ENCODE assay signal across 22 cellular contexts in the genomic region with DNA sequence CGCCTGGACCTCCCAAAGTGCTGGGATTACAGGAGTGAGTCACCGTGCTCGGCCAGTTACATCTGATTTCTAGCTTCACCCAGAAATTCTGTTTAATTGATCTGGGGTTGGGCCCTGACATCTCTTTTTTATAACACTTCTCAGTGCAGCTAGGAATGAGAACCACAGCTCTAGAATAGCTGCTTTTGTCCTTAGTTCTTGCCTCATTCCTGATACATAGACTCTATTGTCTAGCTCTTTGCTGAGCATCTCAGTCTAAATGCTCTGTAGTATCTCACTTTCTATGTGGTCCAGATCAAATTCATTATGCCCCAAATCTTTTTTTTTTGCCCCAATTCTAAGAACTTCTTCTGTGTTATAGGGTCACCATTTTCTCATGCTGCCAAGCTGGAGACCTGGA. TPM values are rescaled to one million over a fixed set of nuclear protein-coding genes. Genes with fewer than 3 reads are reported as not detected.
A peak's percentile ranks its signal among the peaks of the same experiment; 100 is the strongest.
DNase-seq lines count a peak whose midpoint lies in the region; ATAC-seq and TF ChIP-seq lines count a peak whose summit lies in the region.
"Had no signal": no experiment of that assay in that cellular context is flagged by ENCODE, and none has a peak within 500 bp of the region (broad histone marks: within the 10 kb centered on the region; RNA-seq: fewer than 3 reads in every experiment).

No MANE protein-coding gene starts in this region.

- DNase-seq in Ammon's horn (ENCODE audit: low spot score), result peak; percentile 71
- peak in 10 of 61 donors; percentile 0 to 13 (median 6) for DNase-seq in caudate nucleus (lab: John Stamatoyannopoulos, UW)
- peak; percentile 44 for DNase-seq in inferior parietal cortex (ENCODE audit: extremely low spot score)
- DNase-seq in putamen (ENCODE audit: low spot score), result peak; percentile 69
- no peak for DNase-seq in adrenal gland
- DNase-seq in NCI-H748 (lab: John Stamatoyannopoulos, UW; ENCODE audit: unreplicated experiment), result no peak
- DNase-seq: CD4-positive, CD25-positive, alpha-beta regulatory T cell; GOT3; HFFc6; MM.1S; NCI-H2029; NCI-H446; NCI-H524 treated with DMSO at 0.1 percent for 48 hours; NCI-H82; NK-92 treated with Interleukin-12 subunit alpha and Interleukin-12 subunit beta, amount 100 ng/mL, for 24 hours; PC-9 had no signal

- no peaks in the 10 kb centered on the region for H3K27me3 ChIP-seq in adrenal gland
- H3K27me3 ChIP-seq: BLaER1, SJSA1 had no signal

- no peaks in the 10 kb centered on the region for H3K9me3 ChIP-seq in adrenal gland (replicated peaks in 1 of 3)
- H3K9me3 ChIP-seq: SJSA1 had no signal

- no peak for TF ChIP-seq POLR2A in adrenal gland (IDR thresholded peaks at IDR 0.05)

- no peak for TF ChIP-seq CTCF in adrenal gland (IDR thresholded peaks at IDR 0.05)

- no peak for ATAC-seq in HG03354 (IDR thresholded peaks at IDR 0.05; ENCODE audit: poor library complexity, severe bottlenecking, unreplicated experiment)
- ATAC-seq: Right ventricle myocardium inferior had no signal

- H3K4me1 ChIP-seq in adrenal gland (replicated peaks in 1 of 2), result no peaks in the 10 kb centered on the region
- H3K4me1 ChIP-seq: BLaER1, HAP-1, SJSA1 had no signal

- H3K4me3 ChIP-seq in adrenal gland, result no peak overlapping the region
- H3K4me3 ChIP-seq: BLaER1, HAP-1, PC-9, SJSA1 had no signal

- intact Hi-C loops in adrenal gland (cut with DNase I), result no loop called here

- WGBS in adrenal gland, 4 donors, result 82 to 94% (median 87%) methylated on average over 3 of the region's 3 CpGs

- H3K36me3 ChIP-seq in adrenal gland (replicated peaks in 1 of 2), result no peaks in the 10 kb centered on the region
- H3K36me3 ChIP-seq: BLaER1, HAP-1, SJSA1 had no signal

- H3K27ac ChIP-seq in caudate nucleus (ENCODE audit: low read depth, low read length) (peak overlapping the region; percentile 90), adrenal gland (no peak overlapping the region)
- H3K27ac ChIP-seq: BLaER1, KMS-11, PC-9, SJSA1 had no signal

RNA-seq across cellular contexts. Expression of gene FUT8, which starts 29.9 kb away (rescaled TPM):
- 10 to 100 TPM; 14.3 to 32.1 (median 24.1) TPM for total RNA-seq in adrenal gland
- 10 to 100 TPM in 1 of 3 donors, 1 to 10 TPM in 2; 7.8 to 19.1 (median 8.4) TPM for polyA plus RNA-seq in adrenal gland

Comparison
In these comparisons a context has a peak if more than half of its experiments do, and no peak if none do; other contexts are left out.
1. DNase-seq: peak in Ammon's horn (single experiment), inferior parietal cortex (single experiment) and putamen (single experiment); none in adrenal gland (0 of 7) and NCI-H748 (single experiment).